2 cellular contexts compared by ENCODE assay signal in the genomic region with DNA sequence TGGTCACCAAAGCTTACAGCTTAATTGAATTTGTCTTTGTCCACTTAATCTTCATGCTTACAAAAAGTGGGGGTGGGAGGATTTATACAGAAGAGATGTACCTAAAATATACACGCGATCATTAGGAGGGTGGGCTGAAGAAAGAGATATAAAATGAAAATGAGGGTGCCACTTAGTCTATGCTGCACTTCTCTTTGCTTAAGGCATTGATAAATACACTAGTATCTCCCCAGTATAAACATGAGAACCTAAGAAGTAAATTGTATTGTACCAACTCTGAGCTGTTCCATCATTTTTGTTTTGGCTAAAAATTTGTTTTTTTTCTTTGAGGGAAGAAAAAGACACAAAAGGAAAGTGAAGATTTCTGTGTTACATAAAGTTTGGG.
TF ChIP-seq lines count a peak whose summit lies in the region.

No MANE protein-coding gene starts in this region.

TF ChIP-seq in HEK293, 187 proteins besides CTCF, POLR2A, EP300 and RAD21 (continued from another document):
- TF ChIP-seq, protein P1, sequence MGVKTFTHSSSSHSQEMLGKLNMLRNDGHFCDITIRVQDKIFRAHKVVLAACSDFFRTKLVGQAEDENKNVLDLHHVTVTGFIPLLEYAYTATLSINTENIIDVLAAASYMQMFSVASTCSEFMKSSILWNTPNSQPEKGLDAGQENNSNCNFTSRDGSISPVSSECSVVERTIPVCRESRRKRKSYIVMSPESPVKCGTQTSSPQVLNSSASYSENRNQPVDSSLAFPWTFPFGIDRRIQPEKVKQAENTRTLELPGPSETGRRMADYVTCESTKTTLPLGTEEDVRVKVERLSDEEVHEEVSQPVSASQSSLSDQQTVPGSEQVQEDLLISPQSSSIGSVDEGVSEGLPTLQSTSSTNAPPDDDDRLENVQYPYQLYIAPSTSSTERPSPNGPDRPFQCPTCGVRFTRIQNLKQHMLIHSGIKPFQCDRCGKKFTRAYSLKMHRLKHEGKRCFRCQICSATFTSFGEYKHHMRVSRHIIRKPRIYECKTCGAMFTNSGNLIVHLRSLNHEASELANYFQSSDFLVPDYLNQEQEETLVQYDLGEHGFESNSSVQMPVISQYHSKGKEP (tag by site-specific recombination; IDR thresholded peaks at IDR 0.05), result no peak
- no peak for TF ChIP-seq ZNF510 (tag by site-specific recombination; IDR thresholded peaks at IDR 0.05; ENCODE audit: insufficient replicate concordance)
- no peak for TF ChIP-seq ZNF292 (tag by site-specific recombination; IDR thresholded peaks at IDR 0.05; ENCODE audit: borderline replicate concordance, low read depth)
- no peak for TF ChIP-seq ZNF768 (tag by site-specific recombination; IDR thresholded peaks at IDR 0.05)
- TF ChIP-seq IKZF3 (tag by site-specific recombination; IDR thresholded peaks at IDR 0.05), result no peak
- no peak for TF ChIP-seq KLF7 (tag by site-specific recombination; IDR thresholded peaks at IDR 0.05; ENCODE audit: borderline replicate concordance)
- TF ChIP-seq ZNF423 (tag by site-specific recombination; IDR thresholded peaks at IDR 0.05), result no peak
- no peak for TF ChIP-seq ZNF114 (tag by site-specific recombination; IDR thresholded peaks at IDR 0.05)
- TF ChIP-seq HOXC10 (CRISPR knock-in tag; IDR thresholded peaks at IDR 0.05), result no peak
- TF ChIP-seq KLF1 (tag by site-specific recombination; IDR thresholded peaks at IDR 0.05), result no peak
TF ChIP-seq in HEK293: peak in this region for 0.

TF ChIP-seq in WTC11, 78 proteins besides CTCF, POLR2A, EP300 and RAD21 (continued from another document):
- TF ChIP-seq, protein P2, sequence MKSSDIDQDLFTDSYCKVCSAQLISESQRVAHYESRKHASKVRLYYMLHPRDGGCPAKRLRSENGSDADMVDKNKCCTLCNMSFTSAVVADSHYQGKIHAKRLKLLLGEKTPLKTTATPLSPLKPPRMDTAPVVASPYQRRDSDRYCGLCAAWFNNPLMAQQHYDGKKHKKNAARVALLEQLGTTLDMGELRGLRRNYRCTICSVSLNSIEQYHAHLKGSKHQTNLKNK (CRISPR knock-in tag; IDR thresholded peaks at IDR 0.05), result no peak
- TF ChIP-seq, protein P3, sequence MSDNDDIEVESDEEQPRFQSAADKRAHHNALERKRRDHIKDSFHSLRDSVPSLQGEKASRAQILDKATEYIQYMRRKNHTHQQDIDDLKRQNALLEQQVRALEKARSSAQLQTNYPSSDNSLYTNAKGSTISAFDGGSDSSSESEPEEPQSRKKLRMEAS (CRISPR knock-in tag; IDR thresholded peaks at IDR 0.05), result no peak
- TF ChIP-seq, protein P4, sequence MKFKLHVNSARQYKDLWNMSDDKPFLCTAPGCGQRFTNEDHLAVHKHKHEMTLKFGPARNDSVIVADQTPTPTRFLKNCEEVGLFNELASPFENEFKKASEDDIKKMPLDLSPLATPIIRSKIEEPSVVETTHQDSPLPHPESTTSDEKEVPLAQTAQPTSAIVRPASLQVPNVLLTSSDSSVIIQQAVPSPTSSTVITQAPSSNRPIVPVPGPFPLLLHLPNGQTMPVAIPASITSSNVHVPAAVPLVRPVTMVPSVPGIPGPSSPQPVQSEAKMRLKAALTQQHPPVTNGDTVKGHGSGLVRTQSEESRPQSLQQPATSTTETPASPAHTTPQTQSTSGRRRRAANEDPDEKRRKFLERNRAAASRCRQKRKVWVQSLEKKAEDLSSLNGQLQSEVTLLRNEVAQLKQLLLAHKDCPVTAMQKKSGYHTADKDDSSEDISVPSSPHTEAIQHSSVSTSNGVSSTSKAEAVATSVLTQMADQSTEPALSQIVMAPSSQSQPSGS (CRISPR knock-in tag; IDR thresholded peaks at IDR 0.05; ENCODE audit: borderline replicate concordance, low read depth), result no peak
- TF ChIP-seq, protein P5, sequence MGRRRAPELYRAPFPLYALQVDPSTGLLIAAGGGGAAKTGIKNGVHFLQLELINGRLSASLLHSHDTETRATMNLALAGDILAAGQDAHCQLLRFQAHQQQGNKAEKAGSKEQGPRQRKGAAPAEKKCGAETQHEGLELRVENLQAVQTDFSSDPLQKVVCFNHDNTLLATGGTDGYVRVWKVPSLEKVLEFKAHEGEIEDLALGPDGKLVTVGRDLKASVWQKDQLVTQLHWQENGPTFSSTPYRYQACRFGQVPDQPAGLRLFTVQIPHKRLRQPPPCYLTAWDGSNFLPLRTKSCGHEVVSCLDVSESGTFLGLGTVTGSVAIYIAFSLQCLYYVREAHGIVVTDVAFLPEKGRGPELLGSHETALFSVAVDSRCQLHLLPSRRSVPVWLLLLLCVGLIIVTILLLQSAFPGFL (CRISPR knock-in tag; IDR thresholded peaks at IDR 0.05; ENCODE audit: borderline replicate concordance), result no peak
